8 cellular contexts compared by ENCODE assay signal in the genomic region with DNA sequence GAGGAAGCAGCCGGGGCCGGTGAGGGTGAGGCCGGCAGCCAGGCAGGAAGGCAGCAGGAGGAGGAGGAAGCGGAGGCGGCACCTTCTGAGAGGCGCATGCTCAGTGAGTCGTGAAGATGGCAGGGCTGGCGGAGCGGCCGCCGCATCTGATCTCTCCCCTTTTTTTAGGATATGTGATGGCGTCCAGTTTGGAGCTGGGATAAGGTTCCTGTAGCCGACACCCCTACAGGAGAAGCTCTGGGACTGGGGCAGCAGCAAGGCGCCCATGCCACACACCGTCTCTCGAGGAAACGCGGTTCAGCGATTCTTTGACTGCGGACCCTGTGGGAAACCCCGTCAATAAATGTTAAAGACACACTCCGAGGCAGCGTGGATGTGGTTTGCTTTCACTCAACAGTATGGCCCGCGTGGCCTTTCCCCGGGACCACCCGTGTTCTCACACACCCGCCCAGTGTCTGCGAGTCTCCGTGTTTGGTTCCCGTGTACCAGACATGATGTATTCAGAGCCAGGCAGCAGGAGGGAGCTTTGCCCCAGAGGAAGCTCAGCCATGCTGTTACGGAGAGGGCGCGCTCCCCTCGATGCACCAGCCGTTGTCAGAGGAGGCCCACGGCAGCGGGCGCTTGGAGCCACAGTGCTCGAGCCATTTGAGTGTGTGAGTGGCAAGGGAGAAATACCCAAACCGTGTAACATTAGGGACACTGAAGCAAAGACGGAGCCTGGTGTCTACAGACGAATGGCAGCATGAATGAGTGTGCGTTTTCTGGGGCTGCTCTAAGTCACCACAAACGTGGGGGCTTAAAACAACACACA. TPM values are rescaled to one million over a fixed set of nuclear protein-coding genes. Genes with fewer than 3 reads are reported as not detected.
A peak's percentile ranks its signal among the peaks of the same experiment; 100 is the strongest.
DNase-seq lines count a peak whose midpoint lies in the region; ATAC-seq, FAIRE-seq and TF ChIP-seq lines count a peak whose summit lies in the region.

No MANE protein-coding gene starts in this region.

- intact Hi-C loops in body of pancreas (cut with DNase I) = no loop called here
- intact Hi-C loops in psoas muscle (cut with DNase I) = loop anchor here in 1 of 2 donors (10.0 kb wide), 2 partner anchors 498 to 628 kb away; a partner anchor contains a TSS
- intact Hi-C loops in transverse colon (cut with DNase I; ENCODE audit: low total_unique reads) = no loop called here

- no peaks in the 10 kb centered on the region for H3K4me1 ChIP-seq in body of pancreas
- H3K4me1 ChIP-seq in psoas muscle = peaks cover 23% of the 10 kb centered on the region
- peaks cover 3 to 4% (median 4%) of the 10 kb centered on the region in 4 donors for H3K4me1 ChIP-seq in transverse colon

- ATAC-seq in GM18909 (IDR thresholded peaks at IDR 0.05; ENCODE audit: poor library complexity, unreplicated experiment) (peak; percentile 57), body of pancreas (no peak), psoas muscle (no peak), GM21447 (IDR thresholded peaks at IDR 0.05; ENCODE audit: unreplicated experiment) (no peak)

- DNase-seq in T-helper 9 cell = peak; percentile 49
- peak in 3 of 4 donors; percentile 25 to 54 (median 32) for DNase-seq in body of pancreas
- DNase-seq in psoas muscle = peak; percentile 55 to 73
- peak; percentile 67 for DNase-seq in transverse colon
- DNase-seq in urothelium cell line (ENCODE audit: low spot score) = no peak
- DNase-seq in putamen (ENCODE audit: low spot score) = no peak

- FAIRE-seq in urothelium cell line (lab: Jason Lieb, UNC) = no peak

- in situ Hi-C loops in transverse colon (cut with MboI; ENCODE audit: low pct_ligation_motif_present in 1 of 4, low pct_unique_long_range_greater_than_20kb in 1 of 4, low sequenced_read_pairs in 3 of 4) = loop anchor here (5.0 to 10.0 kb wide), 4 partner anchors 88 to 638 kb away; no protein-coding TSS in a partner anchor

- H3K4me3 ChIP-seq in body of pancreas (no peak overlapping the region), psoas muscle (peak overlapping the region; percentile 25), transverse colon (peak overlapping the region in 3 of 4 donors; percentile 4 to 23 (median 5))

- no peak for TF ChIP-seq EP300 in transverse colon (IDR thresholded peaks at IDR 0.05; ENCODE audit: low read depth)

- H3K9me3 ChIP-seq in body of pancreas = no peaks in the 10 kb centered on the region
- no peaks in the 10 kb centered on the region for H3K9me3 ChIP-seq in psoas muscle
- H3K9me3 ChIP-seq in transverse colon = no peaks in the 10 kb centered on the region

- TF ChIP-seq CTCF in body of pancreas (IDR thresholded peaks at IDR 0.05) = no peak
- no peak for TF ChIP-seq CTCF in psoas muscle (IDR thresholded peaks at IDR 0.05)
- no peak for TF ChIP-seq CTCF in transverse colon (IDR thresholded peaks at IDR 0.05)

- no peak for TF ChIP-seq POLR2A in body of pancreas (IDR thresholded peaks at IDR 0.05)
- TF ChIP-seq POLR2A in transverse colon (IDR thresholded peaks at IDR 0.05) = no peak

- WGBS in body of pancreas, 2 donors = 79 to 87% methylated on average over 42 to 45 of the region's 45 CpGs
- 81 to 84% (median 84%) methylated on average over 43 to 45 of the region's 45 CpGs for WGBS in psoas muscle, 3 donors
- 75 to 89% methylated on average over 4 to 45 of the region's 45 CpGs for WGBS in transverse colon (ENCODE audit: low coverage in 1 of 2), 2 donors

- no peak overlapping the region for H3K27ac ChIP-seq in body of pancreas
- no peak overlapping the region for H3K27ac ChIP-seq in psoas muscle
- H3K27ac ChIP-seq in transverse colon = peak overlapping the region in 3 of 4 donors; percentile 14 to 36 (median 22)

- no peaks in the 10 kb centered on the region for H3K27me3 ChIP-seq in body of pancreas
- H3K27me3 ChIP-seq in psoas muscle (ENCODE audit: insufficient read depth in 3 of 3, low read length in 2 of 3) = no peaks in the 10 kb centered on the region
- H3K27me3 ChIP-seq in transverse colon = no peaks in the 10 kb centered on the region

- peaks cover 0 to 15% of the 10 kb centered on the region in 2 donors for H3K36me3 ChIP-seq in body of pancreas (replicated peaks in 1 of 2; ENCODE audit: insufficient read depth in 1 of 2, low read depth in 2 of 2)
- H3K36me3 ChIP-seq in psoas muscle (ENCODE audit: insufficient read depth in 1 of 2, low read depth in 1 of 2) = peaks cover 0 to 68% of the 10 kb centered on the region in 2 donors
- peaks cover 0 to 20% (median 7%) of the 10 kb centered on the region in 4 donors for H3K36me3 ChIP-seq in transverse colon

RNA-seq across cellular contexts. Expression of a gene that starts 27.7 kb away (rescaled TPM):
- total RNA-seq in body of pancreas (1 to 10 TPM; 7.3 to 9.2 TPM), psoas muscle (100 to 1,000 TPM; 102 to 172 (median 163) TPM), transverse colon (100 to 1,000 TPM in 1 of 4 donors, 10 to 100 TPM in 1, 1 to 10 TPM in 2; 6.6 to 144 (median 30.1) TPM)
- 100 to 1,000 TPM in 1 of 3 donors, 10 to 100 TPM in 2; 84.5 to 103 (median 88.8) TPM for polyA plus RNA-seq in psoas muscle

RNA-seq across cellular contexts. Expression of a gene that starts 41.1 kb away (rescaled TPM):
- total RNA-seq in body of pancreas = 10 to 100 TPM; 10.2 to 20.2 TPM
- total RNA-seq in psoas muscle = 10 to 100 TPM; 59.3 to 95.0 (median 83.7) TPM
- polyA plus RNA-seq in psoas muscle = 100 to 1,000 TPM in 1 of 3 donors, 10 to 100 TPM in 2; 62.7 to 105 (median 80.0) TPM
- total RNA-seq in transverse colon = 10 to 100 TPM in 3 of 4 donors, 1 to 10 TPM in 1; 9.0 to 82.6 (median 33.3) TPM

Comparison
In these comparisons a context has a peak if more than half of its experiments do, and no peak if none do; other contexts are left out.
1. DNase-seq: peak in T-helper 9 cell (single experiment), body of pancreas (3 of 4), psoas muscle (2 of 2) and transverse colon (single experiment); none in urothelium cell line (single experiment) and putamen (single experiment).
2. H3K27ac ChIP-seq: peak in transverse colon (3 of 4); none in body of pancreas (0 of 4) and psoas muscle (single experiment).
3. H3K4me3 ChIP-seq: peak in psoas muscle (single experiment) and transverse colon (3 of 4); none in body of pancreas (0 of 2).